ENCODE assay signal across 10 cellular contexts in the genomic region with DNA sequence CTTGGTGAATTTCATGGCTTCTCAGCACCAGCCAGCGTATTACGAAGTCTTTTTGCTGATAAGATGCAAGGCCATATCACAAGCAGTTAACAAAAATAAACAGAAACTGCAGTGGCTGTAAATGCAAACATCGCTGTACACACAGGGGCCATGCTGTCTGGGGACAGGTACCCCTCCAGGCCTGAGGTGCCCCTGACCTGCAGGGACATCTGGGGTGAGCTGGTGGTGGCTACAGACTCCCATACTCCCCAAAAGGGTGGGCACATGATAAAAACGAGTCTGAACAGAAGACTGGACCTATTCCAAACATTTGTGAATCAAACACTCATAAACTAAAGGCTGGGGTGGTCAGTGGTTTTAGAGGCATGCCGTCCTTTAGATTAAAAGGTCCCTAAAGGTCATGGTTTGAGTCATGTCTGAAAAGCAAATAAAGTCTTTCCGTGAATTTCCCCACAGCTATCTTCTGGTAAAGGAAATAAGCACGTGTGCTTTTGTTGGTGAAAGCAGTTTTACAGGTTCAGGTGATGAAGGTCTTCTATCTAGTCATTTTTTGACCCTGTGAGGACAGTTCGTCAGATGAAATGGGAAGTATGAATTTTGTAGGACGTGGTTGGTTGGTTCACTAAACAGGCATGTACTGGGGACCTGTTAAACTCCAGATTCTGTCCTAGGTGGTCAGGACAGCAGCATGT. TPM values are rescaled to one million over a fixed set of nuclear protein-coding genes. Genes with fewer than 3 reads are reported as not detected.
A peak's percentile ranks its signal among the peaks of the same experiment; 100 is the strongest.
DNase-seq lines count a peak whose midpoint lies in the region; ATAC-seq and TF ChIP-seq lines count a peak whose summit lies in the region.
"Had no signal": no experiment of that assay in that cellular context is flagged by ENCODE, and none has a peak within 500 bp of the region (broad histone marks: within the 10 kb centered on the region; RNA-seq: fewer than 3 reads in every experiment).

No MANE protein-coding gene starts in this region.

- peak; percentile 47 for ATAC-seq in GM18861 (IDR thresholded peaks at IDR 0.05; ENCODE audit: unreplicated experiment)
- peak; percentile 48 for ATAC-seq in HG03342 (IDR thresholded peaks at IDR 0.05; ENCODE audit: unreplicated experiment)

- no peak overlapping the region for H3K4me3 ChIP-seq in retinal pigment epithelial cell (ENCODE audit: low read length)

- no peak for TF ChIP-seq CTCF in retinal pigment epithelial cell (conservative IDR thresholded peaks at IDR 0.05; ENCODE audit: low read depth, low read length)

- DNase-seq in amniotic epithelial cell (ENCODE audit: low read depth) (peak; percentile 90), retinal pigment epithelial cell (ENCODE audit: low read depth) (peak; percentile 16), NCI-H2227 treated with DMSO at 0.1 percent for 48 hours (lab: John Stamatoyannopoulos, UW) (no peak), inferior parietal cortex (ENCODE audit: extremely low spot score) (no peak), NCI-H1092 (lab: John Stamatoyannopoulos, UW) (no peak), dermis blood vessel endothelial cell (no peak)
- DNase-seq: NCI-H82, nucleus accumbens had no signal

RNA-seq across cellular contexts. Expression of a gene that starts 36.8 kb away (rescaled TPM):
- 2.0 TPM in 2 replicates for total RNA-seq in dermis blood vessel endothelial cell

Comparison
In these comparisons a context has a peak if more than half of its experiments do, and no peak if none do; other contexts are left out.
1. DNase-seq: peak in amniotic epithelial cell (single experiment) and retinal pigment epithelial cell (single experiment); none in NCI-H2227 treated with DMSO at 0.1 percent for 48 hours (single experiment), inferior parietal cortex (single experiment), NCI-H1092 (single experiment) and dermis blood vessel endothelial cell (single experiment).